Comparison of ENCODE assay signal across 9 cellular contexts in the genomic region with DNA sequence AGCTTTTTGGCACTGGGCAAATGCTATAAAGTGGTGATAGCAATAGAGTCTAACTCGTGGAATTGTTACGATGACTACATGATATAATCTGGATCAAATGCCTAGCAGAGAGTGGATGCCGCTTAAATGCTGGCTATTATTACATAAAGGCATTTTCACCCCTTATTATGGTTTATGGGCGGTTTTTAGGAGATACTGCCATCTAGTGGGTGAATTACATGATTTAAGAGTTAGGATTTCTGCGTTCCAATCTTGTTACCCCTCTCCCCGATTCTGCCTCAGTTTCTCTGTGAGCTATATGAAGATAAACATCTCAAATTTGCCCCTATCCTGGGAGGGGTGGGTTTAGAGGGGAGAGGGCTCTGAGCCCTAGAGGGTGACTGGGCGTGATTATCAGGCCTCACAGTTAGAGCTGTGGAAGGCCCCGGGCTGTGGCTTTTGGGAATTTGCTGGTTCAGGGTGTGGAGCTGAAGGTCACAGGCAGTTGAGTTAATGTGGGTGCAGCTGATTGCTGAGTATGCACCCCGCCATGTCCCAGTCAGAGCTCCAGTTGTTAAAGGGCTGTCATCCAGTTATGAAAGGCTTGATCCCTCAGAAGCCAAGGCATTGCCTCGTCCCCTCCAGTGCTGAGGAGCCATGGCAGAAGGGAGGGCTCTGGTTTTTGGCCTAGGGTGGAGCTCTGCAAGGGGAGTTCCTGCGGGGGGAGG. TPM values are rescaled to one million over a fixed set of nuclear protein-coding genes. Genes with fewer than 3 reads are reported as not detected.
A peak's percentile ranks its signal among the peaks of the same experiment; 100 is the strongest.
DNase-seq lines count a peak whose midpoint lies in the region; ATAC-seq and TF ChIP-seq lines count a peak whose summit lies in the region.
"Had no signal": no experiment of that assay in that cellular context is flagged by ENCODE, and none has a peak within 500 bp of the region (broad histone marks: within the 10 kb centered on the region; RNA-seq: fewer than 3 reads in every experiment).

No MANE protein-coding gene starts in this region.

- H3K4me1 Mint-ChIP-seq in type B pancreatic cell (ENCODE audit: unreplicated experiment), result no peaks in the 10 kb centered on the region

- H3K9me3 Mint-ChIP-seq in type B pancreatic cell, result no peaks in the 10 kb centered on the region
- H3K9me3 Mint-ChIP-seq: CD8-positive, alpha-beta memory T cell had no signal

- no peak overlapping the region for H3K27ac Mint-ChIP-seq in type B pancreatic cell

- DNase-seq in NCI-H1417 (lab: John Stamatoyannopoulos, UW) (peak; percentile 18 to 64 (median 29)), NCI-H1417 treated with DMSO at 0.1 percent for 48 hours (lab: John Stamatoyannopoulos, UW) (no peak), NCI-H1105 treated with DMSO at 0.1 percent for 48 hours (lab: John Stamatoyannopoulos, UW) (peak; percentile 42), astrocyte of the hippocampus (ENCODE audit: low read depth, low spot score) (peak; percentile 35), islet precursor cell (peak; percentile 50), type B pancreatic cell (ENCODE audit: extremely low spot score, unreplicated experiment) (no peak), COLO668 (lab: John Stamatoyannopoulos, UW; ENCODE audit: unreplicated experiment) (no peak)

- H3K27me3 Mint-ChIP-seq in type B pancreatic cell, result no peaks in the 10 kb centered on the region
- H3K27me3 Mint-ChIP-seq: CD8-positive, alpha-beta memory T cell had no signal

- ATAC-seq in GM19395 (IDR thresholded peaks at IDR 0.05; ENCODE audit: unreplicated experiment), result no peak

- no peak overlapping the region for H3K4me3 Mint-ChIP-seq in type B pancreatic cell
- H3K4me3 Mint-ChIP-seq: CD8-positive, alpha-beta memory T cell had no signal

- H3K36me3 Mint-ChIP-seq in type B pancreatic cell, result peaks cover 45% of the 10 kb centered on the region

- peak; percentile 79 for TF ChIP-seq CTCF in type B pancreatic cell (conservative IDR thresholded peaks at IDR 0.05)

RNA-seq across cellular contexts. Expression of a gene that starts 14.4 kb away (rescaled TPM):
- 51.6 and 80.7 TPM in 2 replicates for total RNA-seq in type B pancreatic cell (ENCODE audit: low replicate concordance)

RNA-seq across cellular contexts. Expression of a gene that starts 15.9 kb away (rescaled TPM):
- 1.0 and 1.2 TPM in 2 replicates for total RNA-seq in type B pancreatic cell (ENCODE audit: low replicate concordance)

RNA-seq across cellular contexts. Expression of a gene that starts 35.6 kb away (rescaled TPM):
- total RNA-seq in type B pancreatic cell (ENCODE audit: low replicate concordance), result 32.4 and 58.0 TPM in 2 replicates

RNA-seq across cellular contexts. Expression of a gene that starts 44.9 kb away (rescaled TPM):
- total RNA-seq in type B pancreatic cell (ENCODE audit: low replicate concordance), result 50.2 and 71.8 TPM in 2 replicates

RNA-seq across cellular contexts. Expression of a gene that starts 52.3 kb away (rescaled TPM):
- 5.4 and 6.5 TPM in 2 replicates for total RNA-seq in type B pancreatic cell (ENCODE audit: low replicate concordance)

Comparison
In these comparisons a context has a peak if more than half of its experiments do, and no peak if none do; other contexts are left out.
1. DNase-seq: peak in NCI-H1417 (3 of 3), NCI-H1105 treated with DMSO at 0.1 percent for 48 hours (single experiment), astrocyte of the hippocampus (single experiment) and islet precursor cell (single experiment); none in NCI-H1417 treated with DMSO at 0.1 percent for 48 hours (single experiment), type B pancreatic cell (single experiment) and COLO668 (single experiment).